27 cellular contexts compared by ENCODE assay signal in the genomic region with DNA sequence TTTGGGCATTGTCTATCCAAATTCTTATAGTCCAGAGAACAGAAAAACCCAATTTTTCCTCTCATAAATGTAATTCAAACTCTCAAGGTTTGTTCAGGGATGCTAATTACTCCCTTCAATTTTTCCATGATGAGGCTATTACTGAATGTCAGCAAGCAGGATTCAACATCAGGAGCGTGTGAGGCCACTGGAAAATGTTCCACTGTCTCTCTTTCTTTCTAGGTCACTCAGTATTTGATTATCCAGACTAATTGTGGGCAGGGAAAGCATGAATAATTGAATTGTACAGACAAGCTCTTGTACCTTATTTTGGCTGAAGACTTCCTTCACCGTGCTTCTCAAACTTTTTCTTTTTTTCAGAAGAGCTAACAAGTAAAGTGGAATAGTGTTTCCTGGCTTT. TPM values are rescaled to one million over a fixed set of nuclear protein-coding genes. Genes with fewer than 3 reads are reported as not detected.
"Had no signal": no experiment of that assay in that cellular context is flagged by ENCODE, and none has a peak within 500 bp of the region (broad histone marks: within the 10 kb centered on the region; RNA-seq: fewer than 3 reads in every experiment).

No MANE protein-coding gene starts in this region.

- ATAC-seq: activated T-helper 17 cell treated with anti-CD3 and anti-CD28 coated beads, Interleukin-2, amount 50 U/mL, for 72 hours; gastroesophageal sphincter; left ventricle myocardium superior; psoas muscle; right cardiac atrium; stimulated activated memory B cell treated with anti-CD40 and anti-IgM and Interleukin-4, amounts not matched to agents 10 μg/mL and 1 μg/mL and 100 μg/mL, for 72 hours had no signal

- DNase-seq: activated CD4-positive, alpha-beta T cell treated with anti-CD3 and anti-CD28 coated beads for 1 hour; activated CD4-positive, alpha-beta T cell treated with anti-CD3 and anti-CD28 coated beads, Interleukin-2, amount 50 U/mL, for 4 hours; activated CD8-positive, alpha-beta memory T cell treated with anti-CD3 and anti-CD28 coated beads for 24 hours; activated CD8-positive, alpha-beta memory T cell treated with anti-CD3 and anti-CD28 coated beads, Interleukin-2, amount 50 U/mL, for 4 hours; activated T-cell treated with anti-CD3 and anti-CD28 coated beads, Interleukin-2, amount 50 U/mL, for 24 hours; cerebellar nuclear complex; endodermal cell; esophagus squamous epithelium; heart left ventricle; kidney glomerular epithelial cell; left ventricle myocardium superior; mucosa of descending colon; nephron progenitor cell; pancreas; psoas muscle; right cardiac atrium; small intestine; stimulated activated CD4-positive, alpha-beta T cell treated with anti-CD3 and anti-CD28 coated beads, Interleukin-15, amount 100 ng/mL, for 24 hours; T-helper 1 cell; transverse colon; uterus had no signal

- H3K36me3 Mint-ChIP-seq: memory B cell; stimulated activated memory B cell treated with anti-CD40 and anti-IgM and Interleukin-4, amounts not matched to agents 10 μg/mL and 1 μg/mL and 100 μg/mL, for 72 hours had no signal

- H3K4me3 Mint-ChIP-seq: activated naive CD8-positive, alpha-beta T cell; activated T-cell treated with anti-CD3 and anti-CD28 coated beads, Interleukin-2, amount 50 U/mL, for 24 hours; activated T-helper 17 cell treated with anti-CD3 and anti-CD28 coated beads, Interleukin-2, amount 50 U/mL, for 72 hours; endodermal cell; memory B cell; nephron progenitor cell; stimulated activated memory B cell treated with anti-CD40 and anti-IgM and Interleukin-4, amounts not matched to agents 10 μg/mL and 1 μg/mL and 100 μg/mL, for 72 hours had no signal

- H3K4me1 ChIP-seq: gastroesophageal sphincter, pancreas, psoas muscle, uterus had no signal

- H3K36me3 ChIP-seq: esophagus squamous epithelium, gastroesophageal sphincter, heart left ventricle, pancreas, transverse colon had no signal

- H3K9me3 Mint-ChIP-seq: activated T-cell treated with anti-CD3 and anti-CD28 coated beads, Interleukin-2, amount 50 U/mL, for 24 hours; activated T-helper 17 cell treated with anti-CD3 and anti-CD28 coated beads, Interleukin-2, amount 50 U/mL, for 72 hours had no signal

- FAIRE-seq: pancreas, small intestine had no signal

- H3K9me3 ChIP-seq: esophagus squamous epithelium, gastroesophageal sphincter, heart left ventricle, mucosa of descending colon, pancreas, psoas muscle, transverse colon, uterus had no signal

- H3K4me3 ChIP-seq: coronary artery, esophagus squamous epithelium, gastroesophageal sphincter, heart left ventricle, mucosa of descending colon, pancreas, psoas muscle, transverse colon, uterus had no signal

- H3K27ac ChIP-seq: coronary artery, esophagus squamous epithelium, gastroesophageal sphincter, pancreas, psoas muscle, transverse colon, uterus had no signal

- H3K27ac Mint-ChIP-seq: activated naive CD8-positive, alpha-beta T cell; activated T-cell treated with anti-CD3 and anti-CD28 coated beads, Interleukin-2, amount 50 U/mL, for 24 hours; activated T-helper 17 cell treated with anti-CD3 and anti-CD28 coated beads, Interleukin-2, amount 50 U/mL, for 72 hours; endodermal cell; memory B cell; nephron progenitor cell; stimulated activated memory B cell treated with anti-CD40 and anti-IgM and Interleukin-4, amounts not matched to agents 10 μg/mL and 1 μg/mL and 100 μg/mL, for 72 hours had no signal

- H3K4me1 Mint-ChIP-seq: activated T-helper 17 cell treated with anti-CD3 and anti-CD28 coated beads, Interleukin-2, amount 50 U/mL, for 72 hours; endodermal cell; memory B cell; nephron progenitor cell; stimulated activated memory B cell treated with anti-CD40 and anti-IgM and Interleukin-4, amounts not matched to agents 10 μg/mL and 1 μg/mL and 100 μg/mL, for 72 hours had no signal

- H3K27me3 ChIP-seq: esophagus squamous epithelium, gastroesophageal sphincter, heart left ventricle, pancreas, transverse colon, uterus had no signal

RNA-seq across cellular contexts. Expression of a gene that starts 31.1 kb away (rescaled TPM):
- total RNA-seq: endodermal cell, left ventricle myocardium superior, psoas muscle, right cardiac atrium had no signal
- polyA plus RNA-seq: right cardiac atrium had no signal
